ENCODE assay signal across 18 cellular contexts in genomic region chr20:23046431-23046830, GRCh38. TPM values are rescaled to one million over a fixed set of nuclear protein-coding genes. Genes with fewer than 3 reads are reported as not detected.
DNase-seq lines count a peak whose midpoint lies in the region; ATAC-seq and TF ChIP-seq lines count a peak whose summit lies in the region.
"Had no signal": no experiment of that assay in that cellular context is flagged by ENCODE, and none has a peak within 500 bp of the region (broad histone marks: within the 10 kb centered on the region; RNA-seq: fewer than 3 reads in every experiment).

No MANE protein-coding gene starts in this region.

- H3F3A ChIP-seq in GM23248 (ENCODE audit: insufficient read depth) = peaks cover 21% of the 10 kb centered on the region

- H3K79me2 ChIP-seq in GM23248 (ENCODE audit: insufficient read depth) = peaks cover 5% of the 10 kb centered on the region
- H3K79me2 ChIP-seq in hepatocyte = peaks cover 7% of the 10 kb centered on the region

- TF ChIP-seq CTCF in ascending aorta (IDR thresholded peaks at IDR 0.05) = no peak
- TF ChIP-seq CTCF in hepatocyte (IDR thresholded peaks at IDR 0.05; ENCODE audit: poor library complexity) = no peak
- no peak for TF ChIP-seq CTCF in prostate gland (IDR thresholded peaks at IDR 0.05)

- H3K9me3 ChIP-seq in GM23248 (ENCODE audit: low read depth) = no peaks in the 10 kb centered on the region
- no peaks in the 10 kb centered on the region for H3K9me3 ChIP-seq in ascending aorta
- H3K9me3 ChIP-seq in hepatocyte (ENCODE audit: low read depth) = no peaks in the 10 kb centered on the region
- no peaks in the 10 kb centered on the region for H3K9me3 ChIP-seq in skeletal muscle tissue (ENCODE audit: control insufficient read depth in 3 of 3, low read length in 3 of 3)
- no peaks in the 10 kb centered on the region for H3K9me3 ChIP-seq in prostate gland
- H3K9me3 ChIP-seq in MG63 = no peaks in the 10 kb centered on the region
- H3K9me3 ChIP-seq: pancreas, SK-N-SH had no signal

- H2AFZ ChIP-seq in GM23248 = no peak overlapping the region
- H2AFZ ChIP-seq in hepatocyte = no peak overlapping the region

- DNase-seq in GM23248 (no peak), ascending aorta (ENCODE audit: low spot score in 2 of 2) (peak in 1 of 2 donors; percentile 52), hepatocyte (ENCODE audit: low spot score) (no peak), prostate gland (ENCODE audit: low spot score) (no peak), MG63 (no peak), DMS153 (lab: John Stamatoyannopoulos, UW) (no peak)
- DNase-seq: activated CD4-positive, alpha-beta T cell treated with anti-CD3 and anti-CD28 coated beads, Interleukin-2, amount 10 ng/mL, durations not matched to agents 24 days and 14 days; activated naive CD4-positive, alpha-beta T cell treated with Interleukin-2 at 50 U/mL for 16 hours; dorsolateral prefrontal cortex; HFFc6; NCI-H345; pancreas; SK-N-SH had no signal

- no peak for ATAC-seq in HG02798 (IDR thresholded peaks at IDR 0.05; ENCODE audit: poor library complexity, unreplicated experiment)
- ATAC-seq: foreskin keratinocyte, pancreas had no signal

- H3K4me2 ChIP-seq in GM23248 (ENCODE audit: unreplicated experiment) (peak overlapping the region; percentile 94), hepatocyte (peak overlapping the region; percentile 97)
- H3K4me2 ChIP-seq: SK-N-SH had no signal

- in situ Hi-C loops in GM23248 (cut with MboI) = no loop called here

- H3K4me3 ChIP-seq in GM23248 = peak overlapping the region; percentile 77
- H3K4me3 ChIP-seq in ascending aorta = peak overlapping the region; percentile 18 to 78
- H3K4me3 ChIP-seq in hepatocyte = peak overlapping the region; percentile 0
- peak overlapping the region; percentile 34 to 86 (median 57) for H3K4me3 ChIP-seq in skeletal muscle tissue (ENCODE audit: low read length in 3 of 3)
- no peak overlapping the region for H3K4me3 ChIP-seq in prostate gland
- H3K4me3 ChIP-seq in MG63 = no peak overlapping the region

- H3K9ac ChIP-seq in GM23248 (no peak overlapping the region), skeletal muscle tissue (ENCODE audit: low read depth in 1 of 3, low read length in 3 of 3) (peak overlapping the region in 2 of 3 donors; percentile 47 to 91)
- H3K9ac ChIP-seq: SK-N-SH had no signal

- intact Hi-C loops in ascending aorta (cut with DNase I) = loop anchor here (5.0 kb wide), 1 partner anchor 249 kb away; no protein-coding TSS in a partner anchor
- intact Hi-C loops in prostate gland (cut with DNase I) = no loop called here

- H4K20me1 ChIP-seq in GM23248 (ENCODE audit: insufficient read depth) (no peaks in the 10 kb centered on the region), hepatocyte (ENCODE audit: insufficient read depth, poor library complexity, severe bottlenecking) (no peaks in the 10 kb centered on the region)

- H3K9me2 ChIP-seq in GM23248 (ENCODE audit: insufficient read depth) = no peaks in the 10 kb centered on the region
- H3K9me2 ChIP-seq in hepatocyte (replicated peaks; ENCODE audit: insufficient read depth) = no peaks in the 10 kb centered on the region
- H3K9me2 ChIP-seq: SK-N-SH had no signal

- H3K36me3 ChIP-seq in GM23248 (ENCODE audit: low read depth) (no peaks in the 10 kb centered on the region), ascending aorta (no peaks in the 10 kb centered on the region), hepatocyte (replicated peaks; ENCODE audit: insufficient read depth, low read depth) (no peaks in the 10 kb centered on the region), skeletal muscle tissue (ENCODE audit: control insufficient read depth in 3 of 3, insufficient read depth in 3 of 3, low read length in 3 of 3) (peaks cover 0 to 4% (median 0%) of the 10 kb centered on the region in 3 donors), prostate gland (no peaks in the 10 kb centered on the region), MG63 (no peaks in the 10 kb centered on the region)
- H3K36me3 ChIP-seq: pancreas had no signal

- H3K4me1 ChIP-seq in GM23248 (ENCODE audit: insufficient read depth) (peaks cover 10% of the 10 kb centered on the region; the same call in 1 of the 2 replicates), ascending aorta (peaks cover 9 to 23% of the 10 kb centered on the region in 2 donors), hepatocyte (ENCODE audit: insufficient read depth) (peaks cover 25% of the 10 kb centered on the region), skeletal muscle tissue (ENCODE audit: control insufficient read depth in 3 of 3, insufficient read depth in 3 of 3, low read length in 3 of 3) (peaks cover 38 to 56% (median 54%) of the 10 kb centered on the region in 3 donors), prostate gland (replicated peaks) (no peaks in the 10 kb centered on the region)

- H3K27me3 ChIP-seq in GM23248 (replicated peaks; ENCODE audit: insufficient read depth) = no peaks in the 10 kb centered on the region
- no peaks in the 10 kb centered on the region for H3K27me3 ChIP-seq in ascending aorta
- peaks cover 14% of the 10 kb centered on the region for H3K27me3 ChIP-seq in hepatocyte
- H3K27me3 ChIP-seq in skeletal muscle tissue (ENCODE audit: control insufficient read depth in 3 of 3, insufficient read depth in 3 of 3, low read length in 3 of 3) = no peaks in the 10 kb centered on the region
- peaks cover 7% of the 10 kb centered on the region for H3K27me3 ChIP-seq in prostate gland (replicated peaks; ENCODE audit: insufficient read depth)
- no peaks in the 10 kb centered on the region; the same call in 1 of the 2 replicates for H3K27me3 ChIP-seq in MG63

- TF ChIP-seq POLR2A in prostate gland (IDR thresholded peaks at IDR 0.05) = no peak

- H3K27ac ChIP-seq in GM23248 (no peak overlapping the region), ascending aorta (no peak overlapping the region), hepatocyte (no peak overlapping the region), skeletal muscle tissue (ENCODE audit: low read depth, low read length) (no peak overlapping the region), prostate gland (no peak overlapping the region)
- H3K27ac ChIP-seq: dorsolateral prefrontal cortex, foreskin keratinocyte, HL-60, pancreas had no signal

RNA-seq across cellular contexts. Expression of gene THBD, which starts 3.0 kb away (rescaled TPM):
- 15.6 and 15.7 TPM in 2 replicates for total RNA-seq in GM23248 (2014; rRNA removed; shearing (Covaris generic))
- 5.9 and 7.4 TPM in 2 replicates for polyA plus RNA-seq in GM23248 (2016; fragmentation: Nextera tagmentation; extraction: Ambion mirVana)
- total RNA-seq in ascending aorta = 326 TPM
- total RNA-seq in hepatocyte = 30.8 and 50.1 TPM in 2 replicates
- polyA plus RNA-seq in hepatocyte = 79.6 and 88.1 TPM in 2 replicates
- total RNA-seq in skeletal muscle tissue = 6.8 TPM
- 10 to 100 TPM in 1 of 2 donors, 1 to 10 TPM in 1; 6.6 to 88.4 TPM for total RNA-seq in prostate gland
- 0.72 and 1.4 TPM in 2 replicates for total RNA-seq in MG63 (2014; rRNA removed; shearing (Covaris generic); ENCODE audit: low replicate concordance)
- total RNA-seq: activated CD4-positive, alpha-beta T cell treated with anti-CD3 and anti-CD28 coated beads, Interleukin-2, amount 10 ng/mL, durations not matched to agents 24 days and 14 days; OCI-LY7 had no signal

RNA-seq across cellular contexts. Expression of gene SSTR4, which starts 11.3 kb away (rescaled TPM):
- not detected in 2 replicates for total RNA-seq in GM23248 (2014; rRNA removed; shearing (Covaris generic))
- polyA plus RNA-seq in GM23248 (2016; fragmentation: Nextera tagmentation; extraction: Ambion mirVana) (not detected in 2 replicates), hepatocyte (0.60 TPM in 1 of 2 replicates, not detected in the other)
- total RNA-seq in ascending aorta (not detected), hepatocyte (0.24 and 0.53 TPM in 2 replicates), skeletal muscle tissue (not detected), prostate gland (not detected)
- not detected in 2 replicates for total RNA-seq in MG63 (2014; rRNA removed; shearing (Covaris generic); ENCODE audit: low replicate concordance)
- total RNA-seq: activated CD4-positive, alpha-beta T cell treated with anti-CD3 and anti-CD28 coated beads, Interleukin-2, amount 10 ng/mL, durations not matched to agents 24 days and 14 days; foreskin keratinocyte; HFFc6; OCI-LY7; pancreas had no signal
- polyA plus RNA-seq: foreskin keratinocyte, SK-N-SH had no signal

RNA-seq across cellular contexts. Expression of gene CD93, which starts 39.7 kb away (rescaled TPM):
- total RNA-seq in GM23248 (2014; rRNA removed; shearing (Covaris generic)) = not detected in 2 replicates
- polyA plus RNA-seq in GM23248 (2016; fragmentation: Nextera tagmentation; extraction: Ambion mirVana) = 0.03 TPM in 1 of 2 replicates, not detected in the other
- total RNA-seq in ascending aorta = 206 TPM
- 2.1 and 4.1 TPM in 2 replicates for total RNA-seq in hepatocyte
- 0.07 and 0.17 TPM in 2 replicates for polyA plus RNA-seq in hepatocyte
- total RNA-seq in skeletal muscle tissue = 76.7 TPM
- total RNA-seq in prostate gland = 10 to 100 TPM; 13.9 to 31.1 TPM
- total RNA-seq in MG63 (2014; rRNA removed; shearing (Covaris generic); ENCODE audit: low replicate concordance) = not detected in 2 replicates
- total RNA-seq: foreskin keratinocyte, HFFc6, OCI-LY7 had no signal
- polyA plus RNA-seq: foreskin keratinocyte had no signal

Comparison
In these comparisons a context has a peak if more than half of its experiments do, and no peak if none do; other contexts are left out.
1. H3K4me3 ChIP-seq: peak in GM23248 (single experiment), ascending aorta (2 of 2), hepatocyte (single experiment) and skeletal muscle tissue (3 of 3); none in prostate gland (0 of 2) and MG63 (single experiment).